In genomic region chr15:31483924-31484368, GRCh38 we compare ENCODE assay signal across 1 cellular context.
A peak's percentile ranks its signal among the peaks of the same experiment; 100 is the strongest.
TF ChIP-seq lines count a peak whose summit lies in the region.

No MANE protein-coding gene starts in this region.

TF ChIP-seq in H1, 55 proteins besides CTCF, POLR2A, EP300 and RAD21 (continued from another document):
- 0 out of 2 replicates have a peak, but pooled peaks have one; percentile 23 for TF ChIP-seq RBBP5 (IDR thresholded peaks at IDR 0.05; ENCODE audit: borderline replicate concordance, low read depth, low read length)
- TF ChIP-seq SIN3A (conservative IDR thresholded peaks at IDR 0.05 in 1 of 2, IDR thresholded peaks at IDR 0.05 in 1 of 2; ENCODE audit: low read depth in 1 of 2, low read length in 2 of 2): no peak
- TF ChIP-seq JUND (IDR thresholded peaks at IDR 0.05; ENCODE audit: low read length): no peak
- no peak for TF ChIP-seq FOSL1 (IDR thresholded peaks at IDR 0.05; ENCODE audit: insufficient read depth, low read depth, low read length)
- no peak for TF ChIP-seq CEBPB (IDR thresholded peaks at IDR 0.05; ENCODE audit: low read depth, low read length)
- no peak for TF ChIP-seq PHF8 (conservative IDR thresholded peaks at IDR 0.05; ENCODE audit: low read depth, low read length)
- peak; percentile 42; the same call in 1 of the 2 replicates for TF ChIP-seq CREB1 (IDR thresholded peaks at IDR 0.05)
- no peak for TF ChIP-seq TBP (IDR thresholded peaks at IDR 0.05; ENCODE audit: low read depth, low read length)
- no peak for TF ChIP-seq JUN (IDR thresholded peaks at IDR 0.05; ENCODE audit: low read depth, low read length)
- TF ChIP-seq NANOG (IDR thresholded peaks at IDR 0.05; ENCODE audit: insufficient read depth, low read depth, low read length, poor library complexity, severe bottlenecking): no peak
